ENCODE assay signal across 19 cellular contexts in genomic region chr11:111307472-111308108, GRCh38. TPM values are rescaled to one million over a fixed set of nuclear protein-coding genes. Genes with fewer than 3 reads are reported as not detected.
DNase-seq lines count a peak whose midpoint lies in the region; ATAC-seq and TF ChIP-seq lines count a peak whose summit lies in the region.
"Had no signal": no experiment of that assay in that cellular context is flagged by ENCODE, and none has a peak within 500 bp of the region (broad histone marks: within the 10 kb centered on the region; RNA-seq: fewer than 3 reads in every experiment).

No MANE protein-coding gene starts in this region.

- POLR2A ChIA-PET in Caco-2 (lab: Charles Lee) (no interaction called here), PC-9 (lab: Charles Lee; ENCODE audit: unreplicated experiment) (no interaction called here)

- H3K9me3 ChIP-seq in Caco-2 (no peaks in the 10 kb centered on the region), endodermal cell (ENCODE audit: control insufficient read depth, low read length) (no peaks in the 10 kb centered on the region), PC-9 (ENCODE audit: insufficient read depth, low read depth) (no peaks in the 10 kb centered on the region)
- H3K9me3 ChIP-seq: tibial nerve had no signal

- no peaks in the 10 kb centered on the region for H4K20me1 ChIP-seq in PC-9 (ENCODE audit: insufficient read depth)

- CTCF ChIA-PET in Caco-2 (lab: Charles Lee) = interaction anchor here (1.3 kb wide), 1 partner anchor 121 kb away, joined by 3 read pairs; no protein-coding TSS in a partner anchor
- CTCF ChIA-PET in PC-9 (lab: Charles Lee) = no interaction called here

- TF ChIP-seq CTCF in Caco-2 (IDR thresholded peaks at IDR 0.05; ENCODE audit: insufficient read depth in 1 of 2, low read depth in 1 of 2, low read length in 1 of 2, severe bottlenecking in 1 of 2, unreplicated experiment in 1 of 2) = no peak
- TF ChIP-seq CTCF in endodermal cell (conservative IDR thresholded peaks at IDR 0.05) = peak; percentile 23
- no peak for TF ChIP-seq CTCF in PC-9 (conservative IDR thresholded peaks at IDR 0.05)

- H3K27ac ChIP-seq in endodermal cell (ENCODE audit: low read depth, low read length) = no peak overlapping the region
- H3K27ac ChIP-seq in PC-9 = no peak overlapping the region
- H3K27ac ChIP-seq: GM23248, tibial nerve had no signal

- H3K27me3 Mint-ChIP-seq in Caco-2 (ENCODE audit: insufficient read depth, unreplicated experiment) (no peaks in the 10 kb centered on the region), endodermal cell (ENCODE audit: insufficient read depth) (peaks cover 57% of the 10 kb centered on the region)

- H3K36me3 ChIP-seq in Caco-2 (ENCODE audit: control insufficient read depth, insufficient read depth, low read length) = no peaks in the 10 kb centered on the region
- no peaks in the 10 kb centered on the region for H3K36me3 ChIP-seq in endodermal cell (ENCODE audit: control insufficient read depth, insufficient read depth, low read length)
- no peaks in the 10 kb centered on the region for H3K36me3 ChIP-seq in PC-9 (ENCODE audit: low read depth)
- H3K36me3 ChIP-seq: tibial nerve had no signal

- H2AFZ ChIP-seq in PC-9 = no peak overlapping the region
- H2AFZ ChIP-seq: GM23248 had no signal

- ATAC-seq in GM21786 (IDR thresholded peaks at IDR 0.05; ENCODE audit: unreplicated experiment) = no peak

- H3F3A ChIP-seq in PC-9 (ENCODE audit: insufficient read depth, low read depth) = peaks cover 16% of the 10 kb centered on the region

- H3K4me3 ChIP-seq in Caco-2 (ENCODE audit: low read depth, low read length) (no peak overlapping the region), endodermal cell (ENCODE audit: low read length) (no peak overlapping the region), PC-9 (no peak overlapping the region)
- H3K4me3 ChIP-seq: GM23248, tibial nerve had no signal

- H3K27me3 ChIP-seq in Caco-2 (replicated peaks; ENCODE audit: control insufficient read depth, insufficient read depth, low read length) = no peaks in the 10 kb centered on the region
- peaks cover 54% of the 10 kb centered on the region for H3K27me3 ChIP-seq in endodermal cell (ENCODE audit: control insufficient read depth, insufficient read depth, low read length, poor library complexity, severe bottlenecking)
- no peaks in the 10 kb centered on the region for H3K27me3 ChIP-seq in PC-9 (ENCODE audit: insufficient read depth, low read depth)
- H3K27me3 ChIP-seq: tibial nerve had no signal

- intact Hi-C loops in Caco-2 (cut with micrococcal nuclease; ENCODE audit: unreplicated experiment) (no loop called here), PC-9 (cut with micrococcal nuclease; ENCODE audit: unreplicated experiment) (loop anchor here (10.0 kb wide), 1 partner anchor 57 kb away; no protein-coding TSS in a partner anchor)

- peak overlapping the region; percentile 17 for H3K27ac Mint-ChIP-seq in Caco-2 (ENCODE audit: unreplicated experiment)
- H3K27ac Mint-ChIP-seq in endodermal cell = no peak overlapping the region
- H3K27ac Mint-ChIP-seq: activated CD4-positive, alpha-beta memory T cell treated with anti-CD3 and anti-CD28 coated beads, Interleukin-2, amount 10 ng/mL, durations not matched to agents 7 days and 5 days; activated T-helper 1 cell treated with anti-CD3 and anti-CD28 coated beads, Interleukin-12 subunit alpha, Interleukin-12 subunit beta, Interleukin-2, Interleukin-4 antibody, amounts not matched to agents 30 ng/mL and 10 ng/mL and 1 ng/mL, durations not matched to agents 14 hours and 24 hours and 36 hours had no signal

- H3K79me2 ChIP-seq in PC-9 (ENCODE audit: low read depth) = no peaks in the 10 kb centered on the region

- 89 to 94% methylated on average over 3 of the region's 3 CpGs for WGBS in endodermal cell (ENCODE audit: insufficient coverage in 1 of 2, insufficient read length in 1 of 2), 2 experiments

- H3K9me2 ChIP-seq in PC-9 (ENCODE audit: insufficient read depth) = no peaks in the 10 kb centered on the region

- H3K9ac ChIP-seq in endodermal cell (ENCODE audit: extremely low read depth, low read length, poor library complexity, severe bottlenecking) = no peak overlapping the region
- H3K9ac ChIP-seq: GM23248 had no signal

- H3K9me3 Mint-ChIP-seq in Caco-2 (ENCODE audit: unreplicated experiment) (no peaks in the 10 kb centered on the region), endodermal cell (no peaks in the 10 kb centered on the region)
- H3K9me3 Mint-ChIP-seq: activated CD4-positive, alpha-beta memory T cell treated with anti-CD3 and anti-CD28 coated beads, Interleukin-2, amount 10 ng/mL, durations not matched to agents 7 days and 5 days; activated T-helper 1 cell treated with anti-CD3 and anti-CD28 coated beads, Interleukin-12 subunit alpha, Interleukin-12 subunit beta, Interleukin-2, Interleukin-4 antibody, amounts not matched to agents 30 ng/mL and 10 ng/mL and 1 ng/mL, durations not matched to agents 14 hours and 24 hours and 36 hours had no signal

- peaks cover 42% of the 10 kb centered on the region for H3K4me1 Mint-ChIP-seq in Caco-2 (ENCODE audit: low read depth, unreplicated experiment)
- peaks cover 29% of the 10 kb centered on the region for H3K4me1 Mint-ChIP-seq in endodermal cell
- H3K4me1 Mint-ChIP-seq: activated CD4-positive, alpha-beta memory T cell treated with anti-CD3 and anti-CD28 coated beads, Interleukin-2, amount 10 ng/mL, durations not matched to agents 7 days and 5 days had no signal

- H3K4me2 ChIP-seq in PC-9 = no peak overlapping the region

- BruUV-seq in Caco-2 (replicated peaks; lab: Mats Ljungman, UMichigan) (no TSS peak), PC-9 (replicated peaks; lab: Mats Ljungman, UMichigan) (no TSS peak)

- H3K4me1 ChIP-seq in Caco-2 (peaks cover 57% of the 10 kb centered on the region), endodermal cell (ENCODE audit: control insufficient read depth, insufficient read depth, low read length) (peaks cover 6% of the 10 kb centered on the region), PC-9 (replicated peaks; ENCODE audit: insufficient read depth) (peaks cover 21% of the 10 kb centered on the region)

- H3K36me3 Mint-ChIP-seq in Caco-2 (ENCODE audit: insufficient read depth, unreplicated experiment) = no peaks in the 10 kb centered on the region
- H3K36me3 Mint-ChIP-seq in endodermal cell (ENCODE audit: low read depth) = no peaks in the 10 kb centered on the region

- H3K4me3 Mint-ChIP-seq in Caco-2 (ENCODE audit: unreplicated experiment) (no peak overlapping the region), endodermal cell (no peak overlapping the region)
- H3K4me3 Mint-ChIP-seq: activated CD4-positive, alpha-beta memory T cell treated with anti-CD3 and anti-CD28 coated beads, Interleukin-2, amount 10 ng/mL, durations not matched to agents 7 days and 5 days; activated T-helper 1 cell treated with anti-CD3 and anti-CD28 coated beads, Interleukin-12 subunit alpha, Interleukin-12 subunit beta, Interleukin-2, Interleukin-4 antibody, amounts not matched to agents 30 ng/mL and 10 ng/mL and 1 ng/mL, durations not matched to agents 14 hours and 24 hours and 36 hours had no signal

- DNase-seq in Caco-2 (no peak), NCI-H1105 treated with DMSO at 0.1 percent for 48 hours (lab: John Stamatoyannopoulos, UW) (peak; percentile 85), NCI-H345 treated with DMSO at 0.1 percent for 48 hours (lab: John Stamatoyannopoulos, UW; ENCODE audit: unreplicated experiment) (peak; percentile 85), endodermal cell (no peak), germinal center (ENCODE audit: low spot score) (no peak), PC-9 (no peak)
- no peak for DNase-seq in stimulated activated CD4-positive, alpha-beta T cell treated with anti-CD3 and anti-CD28 coated beads, Interleukin-4, amount 100 ng/mL, for 24 hours
- DNase-seq: activated CD4-positive, alpha-beta memory T cell treated with anti-CD3 and anti-CD28 coated beads, Interleukin-2, amount 10 ng/mL, durations not matched to agents 7 days and 5 days; amygdala; glutamatergic neuron; GM23248; mesenchymal stem cell; MV-4-11; OCI-M1; stimulated activated CD4-positive, alpha-beta T cell treated with anti-CD3 and anti-CD28 coated beads, Interleukin-4, amount 100 ng/mL, for 1 hour had no signal

RNA-seq across cellular contexts. Expression of gene POU2AF3, which starts 9.2 kb away (rescaled TPM):
- total RNA-seq in Caco-2 (2022) (7.0 and 8.6 TPM in 2 replicates), endodermal cell (1 to 10 TPM in 1 of 2 donors, under 1 TPM in 1; 0.55 to 1.8 TPM), PC-9 (2021) (3.0 and 3.9 TPM in 2 replicates)
- 1.6 TPM for polyA plus RNA-seq in endodermal cell (2013, experiment 1 of 2)
- 1.4 TPM for polyA plus RNA-seq in endodermal cell (2013, experiment 2 of 2)
- total RNA-seq: activated CD4-positive, alpha-beta memory T cell treated with anti-CD3 and anti-CD28 coated beads, Interleukin-2, amount 10 ng/mL, durations not matched to agents 7 days and 5 days; endothelial cell of umbilical vein; GM23248 had no signal
- polyA plus RNA-seq: endothelial cell of umbilical vein, GM23248 had no signal

Comparison
In these comparisons a context has a peak if more than half of its experiments do, and no peak if none do; other contexts are left out.
1. DNase-seq: peak in NCI-H1105 treated with DMSO at 0.1 percent for 48 hours (single experiment) and NCI-H345 treated with DMSO at 0.1 percent for 48 hours (single experiment); none in Caco-2 (0 of 2), endodermal cell (single experiment), germinal center (single experiment), PC-9 (0 of 2) and stimulated activated CD4-positive, alpha-beta T cell treated with anti-CD3 and anti-CD28 coated beads, Interleukin-4, amount 100 ng/mL, for 24 hours (single experiment).